ENCODE assay signal across 1 cellular context in the genomic region with DNA sequence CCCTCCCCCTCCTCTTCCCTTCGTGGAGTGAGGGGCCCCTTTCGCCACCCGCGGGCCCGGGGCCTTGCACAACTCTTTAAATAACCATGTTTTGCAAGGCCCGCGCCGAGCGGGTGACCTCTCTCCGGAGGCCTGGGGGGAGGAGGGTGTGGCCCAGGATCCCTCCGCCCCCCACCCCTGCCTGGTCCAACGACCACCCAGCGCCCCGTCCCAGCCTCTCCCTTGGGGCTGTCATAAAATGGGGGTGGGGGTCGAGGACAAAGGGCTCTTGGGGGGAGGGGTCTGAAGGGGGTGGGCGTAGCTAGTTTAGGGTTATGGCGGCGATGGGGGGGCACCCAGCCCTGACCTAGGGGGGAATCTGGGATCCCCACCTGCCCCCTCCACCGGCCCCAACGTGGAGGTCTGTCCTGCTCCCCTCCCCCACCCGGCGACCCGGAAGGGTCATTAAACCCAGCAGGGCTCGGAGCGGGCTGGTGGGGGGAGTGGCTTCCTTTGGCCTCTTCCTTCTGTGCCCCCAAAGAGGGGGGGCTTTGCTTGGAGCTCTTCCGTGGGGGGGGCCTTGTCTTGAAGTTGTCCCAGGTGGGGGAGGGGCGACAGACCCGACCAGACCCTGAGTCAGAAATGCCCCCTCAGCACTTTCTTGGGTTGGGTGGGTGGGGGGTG.
TF ChIP-seq lines count a peak whose summit lies in the region.

No MANE protein-coding gene starts in this region.

TF ChIP-seq in K562, 482 proteins besides CTCF, POLR2A, EP300 and RAD21 (continued from another document):
- TF ChIP-seq ZNF318 (IDR thresholded peaks at IDR 0.05; ENCODE audit: borderline replicate concordance in 1 of 2, low read depth in 1 of 2): no peak
- 0 out of 2 replicates have a peak, but pooled peaks have one; percentile 21 for TF ChIP-seq MAFG (tag; conservative IDR thresholded peaks at IDR 0.05)
- peak; percentile 58 for TF ChIP-seq C11orf30 (IDR thresholded peaks at IDR 0.05; ENCODE audit: low read depth)
- TF ChIP-seq ZNF668 (CRISPR knock-in tag; IDR thresholded peaks at IDR 0.05): no peak
- TF ChIP-seq ZNF316 (IDR thresholded peaks at IDR 0.05): peak; percentile 69
- no peak for TF ChIP-seq TBP (optimal IDR thresholded peaks at IDR 0.05; ENCODE audit: low read depth, low read length)
- no peak for TF ChIP-seq SMAD3 (CRISPR knock-in tag; conservative IDR thresholded peaks at IDR 0.05)
- peak in 1 of 2 experiments; percentile 43; a peak in 1 of 4 replicates for TF ChIP-seq SIN3A (IDR thresholded peaks at IDR 0.05; ENCODE audit: borderline replicate concordance in 2 of 2, control insufficient read depth in 1 of 2, low read depth in 2 of 2, low read length in 2 of 2)
- no peak for TF ChIP-seq ATF3 (IDR thresholded peaks at IDR 0.05)
- TF ChIP-seq ATF3 (CRISPR knock-in tag; conservative IDR thresholded peaks at IDR 0.05): no peak
- peak; percentile 89 for TF ChIP-seq ZBTB7A (IDR thresholded peaks at IDR 0.05; ENCODE audit: borderline replicate concordance, control insufficient read depth, low read depth, low read length)
- no peak for TF ChIP-seq CHD1 (IDR thresholded peaks at IDR 0.05; ENCODE audit: low read length)
- TF ChIP-seq, protein P1, sequence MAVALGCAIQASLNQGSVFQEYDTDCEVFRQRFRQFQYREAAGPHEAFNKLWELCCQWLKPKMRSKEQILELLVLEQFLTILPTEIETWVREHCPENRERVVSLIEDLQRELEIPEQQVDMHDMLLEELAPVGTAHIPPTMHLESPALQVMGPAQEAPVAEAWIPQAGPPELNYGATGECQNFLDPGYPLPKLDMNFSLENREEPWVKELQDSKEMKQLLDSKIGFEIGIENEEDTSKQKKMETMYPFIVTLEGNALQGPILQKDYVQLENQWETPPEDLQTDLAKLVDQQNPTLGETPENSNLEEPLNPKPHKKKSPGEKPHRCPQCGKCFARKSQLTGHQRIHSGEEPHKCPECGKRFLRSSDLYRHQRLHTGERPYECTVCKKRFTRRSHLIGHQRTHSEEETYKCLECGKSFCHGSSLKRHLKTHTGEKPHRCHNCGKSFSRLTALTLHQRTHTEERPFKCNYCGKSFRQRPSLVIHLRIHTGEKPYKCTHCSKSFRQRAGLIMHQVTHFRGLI (CRISPR knock-in tag; IDR thresholded peaks at IDR 0.05): no peak
- no peak for TF ChIP-seq ZKSCAN3 (CRISPR knock-in tag; IDR thresholded peaks at IDR 0.05)
- TF ChIP-seq CEBPG (CRISPR knock-in tag; IDR thresholded peaks at IDR 0.05): no peak
- TF ChIP-seq CEBPG (tag; conservative IDR thresholded peaks at IDR 0.05 in 1 of 2, IDR thresholded peaks at IDR 0.05 in 1 of 2): peak; percentile 26 to 59; a peak in 2 of 4 replicates
- TF ChIP-seq ZNF354B (CRISPR knock-in tag; IDR thresholded peaks at IDR 0.05): no peak
- no peak for TF ChIP-seq KLF6 (CRISPR knock-in tag; IDR thresholded peaks at IDR 0.05; ENCODE audit: borderline replicate concordance)
- TF ChIP-seq ERF (CRISPR knock-in tag; IDR thresholded peaks at IDR 0.05): no peak
- no peak for TF ChIP-seq MIER1 (IDR thresholded peaks at IDR 0.05; ENCODE audit: low read depth)
- TF ChIP-seq TCF3 (CRISPR knock-in tag; IDR thresholded peaks at IDR 0.05): no peak
- TF ChIP-seq MAFK (IDR thresholded peaks at IDR 0.05; ENCODE audit: low read length): peak; percentile 41; the same call in 1 of the 2 replicates
- TF ChIP-seq HNRNPK (IDR thresholded peaks at IDR 0.05; ENCODE audit: low read depth, low read length, poor library complexity, severe bottlenecking): no peak
- no peak for TF ChIP-seq ZNF589 (CRISPR knock-in tag; IDR thresholded peaks at IDR 0.05; ENCODE audit: low read depth)
- TF ChIP-seq HNRNPUL1 (IDR thresholded peaks at IDR 0.05; ENCODE audit: low read length): no peak
- TF ChIP-seq, protein P2, sequence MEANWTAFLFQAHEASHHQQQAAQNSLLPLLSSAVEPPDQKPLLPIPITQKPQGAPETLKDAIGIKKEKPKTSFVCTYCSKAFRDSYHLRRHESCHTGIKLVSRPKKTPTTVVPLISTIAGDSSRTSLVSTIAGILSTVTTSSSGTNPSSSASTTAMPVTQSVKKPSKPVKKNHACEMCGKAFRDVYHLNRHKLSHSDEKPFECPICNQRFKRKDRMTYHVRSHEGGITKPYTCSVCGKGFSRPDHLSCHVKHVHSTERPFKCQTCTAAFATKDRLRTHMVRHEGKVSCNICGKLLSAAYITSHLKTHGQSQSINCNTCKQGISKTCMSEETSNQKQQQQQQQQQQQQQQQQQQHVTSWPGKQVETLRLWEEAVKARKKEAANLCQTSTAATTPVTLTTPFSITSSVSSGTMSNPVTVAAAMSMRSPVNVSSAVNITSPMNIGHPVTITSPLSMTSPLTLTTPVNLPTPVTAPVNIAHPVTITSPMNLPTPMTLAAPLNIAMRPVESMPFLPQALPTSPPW (CRISPR knock-in tag; IDR thresholded peaks at IDR 0.05): peak; percentile 63
- no peak for TF ChIP-seq CBX3 (IDR thresholded peaks at IDR 0.05; ENCODE audit: borderline replicate concordance in 1 of 2, low read length in 2 of 2)
- no peak for TF ChIP-seq LCOR (CRISPR knock-in tag; IDR thresholded peaks at IDR 0.05)
- no peak for TF ChIP-seq TEAD1 (CRISPR knock-in tag; IDR thresholded peaks at IDR 0.05)
- TF ChIP-seq BRF2 (IDR thresholded peaks at IDR 0.05; ENCODE audit: borderline replicate concordance, insufficient read depth, insufficient read length): no peak
- no peak for TF ChIP-seq ZBTB5 (IDR thresholded peaks at IDR 0.05)
- TF ChIP-seq SAFB (IDR thresholded peaks at IDR 0.05; ENCODE audit: borderline replicate concordance, low read depth, low read length): no peak
- no peak for TF ChIP-seq TRIM28 (IDR thresholded peaks at IDR 0.05)
- TF ChIP-seq ZKSCAN8 (CRISPR knock-in tag; IDR thresholded peaks at IDR 0.05): no peak
